In genomic region chr1:108183301-108183700, GRCh38 we compare ENCODE assay signal across 25 cellular contexts.
"Had no signal": no experiment of that assay in that cellular context is flagged by ENCODE, and none has a peak within 500 bp of the region (broad histone marks: within the 10 kb centered on the region; RNA-seq: fewer than 3 reads in every experiment).

No MANE protein-coding gene starts in this region.

- H3K27me3 Mint-ChIP-seq: activated naive CD8-positive, alpha-beta T cell treated with anti-CD3 and anti-CD28 coated beads, Interleukin-2, amount 10 ng/mL, durations not matched to agents 7 days and 5 days; activated T-cell treated with anti-CD3 and anti-CD28 coated beads, Interleukin-2, amount 50 U/mL, for 24 hours; activated T-helper 17 cell treated with anti-CD3 and anti-CD28 coated beads, Interleukin-2, amount 50 U/mL, for 72 hours; natural killer cell treated with Interleukin-12 subunit alpha and Interleukin-12 subunit beta and Interleukin-15 and Interleukin-18, amount 100 ng/mL, for 72 hours; stimulated activated naive CD8-positive, alpha-beta T cell treated with anti-CD3 and anti-CD28 coated beads, Interleukin-15, amount 100 ng/mL, for 72 hours had no signal

- H3K4me1 ChIP-seq: colonic mucosa had no signal

- H3K27me3 ChIP-seq: colonic mucosa, neutrophil, ovary, right atrium auricular region, tibial artery had no signal

- DNase-seq: activated CD4-positive, alpha-beta T cell treated with anti-CD3 and anti-CD28 coated beads, Interleukin-2, amount 50 U/mL, for 4 hours; activated CD8-positive, alpha-beta memory T cell treated with anti-CD3 and anti-CD28 coated beads for 24 hours; activated CD8-positive, alpha-beta memory T cell treated with anti-CD3 and anti-CD28 coated beads, Interleukin-2, amount 50 U/mL, for 4 hours; activated naive CD4-positive, alpha-beta T cell treated with Interleukin-2 at 50 U/mL for 16 hours; activated naive CD8-positive, alpha-beta T cell treated with anti-CD3 and anti-CD28 coated beads, Interleukin-2, amount 10 ng/mL, durations not matched to agents 7 days and 5 days; activated T-cell treated with anti-CD3 and anti-CD28 coated beads, Interleukin-2, amount 50 U/mL, for 24 hours; amygdala; colonic mucosa; head of caudate nucleus; hypothalamus; left ventricle myocardium superior; mammary epithelial cell; ovary; psoas muscle; stimulated activated CD4-positive, alpha-beta T cell treated with anti-CD3 and anti-CD28 coated beads, Interleukin-4, amount 100 ng/mL, for 24 hours; stimulated activated naive CD8-positive, alpha-beta T cell treated with anti-CD3 and anti-CD28 coated beads, Interleukin-15, amount 100 ng/mL, for 72 hours; T-helper 1 cell; tibial artery had no signal

- H3K27ac ChIP-seq: neutrophil, ovary, tibial artery had no signal

- H3K27ac Mint-ChIP-seq: activated naive CD8-positive, alpha-beta T cell treated with anti-CD3 and anti-CD28 coated beads, Interleukin-2, amount 10 ng/mL, durations not matched to agents 7 days and 5 days; activated T-cell treated with anti-CD3 and anti-CD28 coated beads, Interleukin-2, amount 50 U/mL, for 24 hours; natural killer cell treated with Interleukin-12 subunit alpha and Interleukin-12 subunit beta and Interleukin-15 and Interleukin-18, amount 100 ng/mL, for 72 hours; WTC11 had no signal

- H3K4me1 Mint-ChIP-seq: WTC11 had no signal

- H3K4me3 ChIP-seq: colonic mucosa, ovary, psoas muscle, right atrium auricular region, tibial artery had no signal

- H3K4me3 Mint-ChIP-seq: activated naive CD8-positive, alpha-beta T cell treated with anti-CD3 and anti-CD28 coated beads, Interleukin-2, amount 10 ng/mL, durations not matched to agents 7 days and 5 days; activated T-cell treated with anti-CD3 and anti-CD28 coated beads, Interleukin-2, amount 50 U/mL, for 24 hours; activated T-helper 17 cell treated with anti-CD3 and anti-CD28 coated beads, Interleukin-2, amount 50 U/mL, for 72 hours; natural killer cell treated with Interleukin-12 subunit alpha and Interleukin-12 subunit beta and Interleukin-15 and Interleukin-18, amount 100 ng/mL, for 72 hours; stimulated activated naive CD8-positive, alpha-beta T cell treated with anti-CD3 and anti-CD28 coated beads, Interleukin-15, amount 100 ng/mL, for 72 hours; WTC11 had no signal

- H3K36me3 ChIP-seq: colonic mucosa, ovary had no signal

- H3K9me3 ChIP-seq: colonic mucosa, neutrophil, psoas muscle, tibial artery had no signal

- FAIRE-seq: bronchial epithelial cell, frontal cortex had no signal

- ATAC-seq: activated T-helper 17 cell treated with anti-CD3 and anti-CD28 coated beads, Interleukin-2, amount 50 U/mL, for 72 hours; natural killer cell treated with Interleukin-12 subunit alpha and Interleukin-12 subunit beta and Interleukin-15 and Interleukin-18, amount 100 ng/mL, for 72 hours; stimulated activated naive CD8-positive, alpha-beta T cell treated with anti-CD3 and anti-CD28 coated beads, Interleukin-15, amount 100 ng/mL, for 72 hours; WTC11 had no signal
